In the genomic region with DNA sequence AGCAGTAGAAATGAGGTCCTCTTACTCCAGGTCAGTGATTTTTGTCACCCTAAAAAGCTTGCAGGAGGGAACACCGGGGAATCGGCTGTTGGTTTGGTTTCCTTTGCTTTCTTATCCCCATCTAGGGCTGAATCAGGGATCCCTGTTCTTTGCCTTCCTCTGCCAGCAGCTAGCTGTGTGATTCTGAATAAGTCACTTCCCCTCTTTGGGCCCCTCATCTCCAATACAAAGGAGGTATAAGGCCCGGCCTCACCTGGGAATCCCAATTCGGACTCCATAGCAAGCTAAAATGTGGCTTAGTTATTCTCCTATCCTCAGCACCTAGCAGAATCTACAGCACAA, we compare ENCODE assay signal across 10 cellular contexts. TPM values are rescaled to one million over a fixed set of nuclear protein-coding genes. Genes with fewer than 3 reads are reported as not detected.
DNase-seq lines count a peak whose midpoint lies in the region; TF ChIP-seq lines count a peak whose summit lies in the region.
"Had no signal": no experiment of that assay in that cellular context is flagged by ENCODE, and none has a peak within 500 bp of the region (broad histone marks: within the 10 kb centered on the region; RNA-seq: fewer than 3 reads in every experiment).

No MANE protein-coding gene starts in this region.

- no peaks in the 10 kb centered on the region for H3K36me3 Mint-ChIP-seq in CD4-positive, alpha-beta memory T cell
- H3K36me3 Mint-ChIP-seq in progenitor cell of endocrine pancreas (ENCODE audit: insufficient read depth), result no peaks in the 10 kb centered on the region

- peaks cover 54 to 78% (median 57%) of the 10 kb centered on the region in 4 donors for H3K4me1 Mint-ChIP-seq in CD4-positive, alpha-beta memory T cell
- H3K4me1 Mint-ChIP-seq in progenitor cell of endocrine pancreas (ENCODE audit: low read depth), result peaks cover 9% of the 10 kb centered on the region

- H3K36me3 ChIP-seq in CD4-positive, alpha-beta memory T cell (ENCODE audit: insufficient read depth, low read length), result no peaks in the 10 kb centered on the region
- H3K36me3 ChIP-seq in KMS-11 (ENCODE audit: insufficient read depth), result no peaks in the 10 kb centered on the region
- no peaks in the 10 kb centered on the region for H3K36me3 ChIP-seq in ovary

- no peaks in the 10 kb centered on the region for H3K9me3 ChIP-seq in CD4-positive, alpha-beta memory T cell (ENCODE audit: control insufficient read depth in 1 of 2, low read length in 2 of 2)
- no peaks in the 10 kb centered on the region for H3K9me3 ChIP-seq in ovary

- CTCF ChIA-PET in CD4-positive, alpha-beta memory T cell (lab: Charles Lee; ENCODE audit: partially characterized antibody), result interaction anchor here (1.2 to 4.0 kb wide), 3 partner anchors 8 to 44 kb away, joined by 3 to 27 read pairs (median 5); a partner anchor contains a TSS

- TF ChIP-seq CTCF in KMS-11 (conservative IDR thresholded peaks at IDR 0.05; ENCODE audit: low read depth, low read length) (no peak), ovary (IDR thresholded peaks at IDR 0.05) (no peak), progenitor cell of endocrine pancreas (IDR thresholded peaks at IDR 0.05; ENCODE audit: unreplicated experiment) (no peak)

- H3K4me1 ChIP-seq in CD4-positive, alpha-beta memory T cell (ENCODE audit: insufficient read depth, low read length), result peaks cover 48% of the 10 kb centered on the region
- peaks cover 26% of the 10 kb centered on the region for H3K4me1 ChIP-seq in KMS-11 (ENCODE audit: low read depth, poor library complexity, severe bottlenecking)
- H3K4me1 ChIP-seq in ovary (ENCODE audit: insufficient read depth), result peaks cover 25% of the 10 kb centered on the region

- TF ChIP-seq POLR2A in ovary (IDR thresholded peaks at IDR 0.05), result no peak

- peak overlapping the region; percentile 60 to 86 (median 81) for H3K27ac Mint-ChIP-seq in CD4-positive, alpha-beta memory T cell
- no peak overlapping the region for H3K27ac Mint-ChIP-seq in progenitor cell of endocrine pancreas

- peak overlapping the region in 7 of 8 donors; percentile 36 to 83 (median 62) for H3K4me3 Mint-ChIP-seq in CD4-positive, alpha-beta memory T cell
- no peak overlapping the region for H3K4me3 Mint-ChIP-seq in progenitor cell of endocrine pancreas (ENCODE audit: low read depth)

- H3K27ac ChIP-seq in CD4-positive, alpha-beta memory T cell (ENCODE audit: low read depth, low read length), result peak overlapping the region; percentile 13
- H3K27ac ChIP-seq in KMS-11 (no peak overlapping the region), cingulate gyrus (ENCODE audit: low read depth, low read length) (peak overlapping the region; percentile 61), ovary (peak overlapping the region; percentile 58 to 65)

- H2AFZ ChIP-seq in KMS-11 (ENCODE audit: low read depth), result peak overlapping the region; percentile 25; the same call in 1 of the 2 replicates

- H3K9me3 Mint-ChIP-seq in CD4-positive, alpha-beta memory T cell, result peaks cover 0 to 4% (median 0%) of the 10 kb centered on the region in 8 donors
- H3K9me3 Mint-ChIP-seq in progenitor cell of endocrine pancreas (ENCODE audit: low read depth), result no peaks in the 10 kb centered on the region

- TF ChIP-seq EP300 in ovary (IDR thresholded peaks at IDR 0.05), result no peak

- no peaks in the 10 kb centered on the region for H3K27me3 Mint-ChIP-seq in CD4-positive, alpha-beta memory T cell
- peaks cover 28% of the 10 kb centered on the region for H3K27me3 Mint-ChIP-seq in progenitor cell of endocrine pancreas

- WGBS in ovary, 3 donors, result 86 to 87% (median 86%) methylated on average over 4 of the region's 4 CpGs

- H3K27me3 ChIP-seq in CD4-positive, alpha-beta memory T cell (ENCODE audit: insufficient read depth, low read length), result no peaks in the 10 kb centered on the region
- H3K27me3 ChIP-seq in KMS-11 (ENCODE audit: insufficient read depth, low read depth) (no peaks in the 10 kb centered on the region), ovary (no peaks in the 10 kb centered on the region)

- H4K20me1 ChIP-seq in KMS-11 (ENCODE audit: insufficient read depth), result no peaks in the 10 kb centered on the region

- H3K9ac ChIP-seq in KMS-11, result no peak overlapping the region

- DNase-seq in CD4-positive, alpha-beta memory T cell, result no peak
- peak in 1 of 5 donors; percentile 11 for DNase-seq in ovary
- no peak for DNase-seq in stimulated activated CD4-positive, alpha-beta T cell treated with anti-CD3 and anti-CD28 coated beads, Interleukin-2, amount 100 ng/mL, for 24 hours
- DNase-seq in stimulated activated CD4-positive, alpha-beta T cell treated with anti-CD3 and anti-CD28 coated beads, Interleukin-2, amount 100 ng/mL, for 48 hours, result no peak
- no peak for DNase-seq in progenitor cell of endocrine pancreas (ENCODE audit: low spot score, unreplicated experiment)
- DNase-seq in ureter (ENCODE audit: low spot score), result no peak

- no peak overlapping the region for H3K4me3 ChIP-seq in CD4-positive, alpha-beta memory T cell (ENCODE audit: low read length in 2 of 2)
- H3K4me3 ChIP-seq in KMS-11 (IDR thresholded peaks at IDR 0.05; ENCODE audit: insufficient read depth, low read depth, low read length) (no peak overlapping the region), ovary (no peak overlapping the region)

- POLR2A ChIA-PET in CD4-positive, alpha-beta memory T cell (lab: Charles Lee; ENCODE audit: partially characterized antibody), result interaction anchor here (1.2 to 6.4 kb wide), 5 partner anchors 9 to 117 kb away, joined by 3 to 69 read pairs (median 4); no protein-coding TSS in a partner anchor

- peak overlapping the region; percentile 29 for H3K4me2 ChIP-seq in KMS-11

- no peaks in the 10 kb centered on the region for H3K79me2 ChIP-seq in KMS-11 (ENCODE audit: insufficient read depth, low read depth)

- intact Hi-C loops in CD4-positive, alpha-beta memory T cell (cut with micrococcal nuclease), result no loop called here
- intact Hi-C loops in ovary (cut with DNase I), result no loop called here

RNA-seq across cellular contexts. Expression of a gene that starts 18.5 kb away (rescaled TPM):
- 1 to 10 TPM in 1 of 2 experiments, under 1 TPM in 1; 0.69 to 1.3 TPM for total RNA-seq in CD4-positive, alpha-beta memory T cell
- under 1 TPM in 1 of 2 donors, not detected in 1; 0.28 TPM for polyA plus RNA-seq in CD4-positive, alpha-beta memory T cell
- total RNA-seq in ovary, result 1 to 10 TPM in 4 of 7 donors, under 1 TPM in 3; 0.34 to 1.9 (median 1.0) TPM
- polyA plus RNA-seq in ovary, result 1 to 10 TPM in 1 of 2 donors, under 1 TPM in 1; 0.97 to 1.3 TPM
- 0.36 and 0.98 TPM in 2 replicates for total RNA-seq in progenitor cell of endocrine pancreas
- 1.5 TPM for total RNA-seq in ureter

RNA-seq across cellular contexts. Expression of a gene that starts 29.6 kb away (rescaled TPM):
- total RNA-seq in CD4-positive, alpha-beta memory T cell, result 10 to 100 TPM; 72.9 to 74.2 TPM
- polyA plus RNA-seq in CD4-positive, alpha-beta memory T cell, result 100 to 1,000 TPM in 1 of 2 donors, 10 to 100 TPM in 1; 94.2 to 233 TPM
- total RNA-seq in ovary (100 to 1,000 TPM in 5 of 7 donors, 10 to 100 TPM in 2; 36.2 to 231 (median 142) TPM), progenitor cell of endocrine pancreas (5.9 and 6.9 TPM in 2 replicates), ureter (112 TPM)
- polyA plus RNA-seq in ovary, result 100 to 1,000 TPM in 1 of 2 donors, 10 to 100 TPM in 1; 69.2 to 166 TPM

RNA-seq across cellular contexts. Expression of a gene that starts 58.1 kb away (rescaled TPM):
- not detected for total RNA-seq in CD4-positive, alpha-beta memory T cell
- not detected for polyA plus RNA-seq in CD4-positive, alpha-beta memory T cell
- not detected for total RNA-seq in ovary
- polyA plus RNA-seq in ovary, result not detected
- not detected in 2 replicates for total RNA-seq in progenitor cell of endocrine pancreas
- total RNA-seq in ureter, result not detected
- total RNA-seq: fibroblast of lung, mononuclear cell had no signal
- polyA plus RNA-seq: fibroblast of lung had no signal
